11 cellular contexts compared by ENCODE assay signal in genomic region chr15:89751748-89752147, GRCh38. TPM values are rescaled to one million over a fixed set of nuclear protein-coding genes. Genes with fewer than 3 reads are reported as not detected.
DNase-seq lines count a peak whose midpoint lies in the region; ATAC-seq, FAIRE-seq and TF ChIP-seq lines count a peak whose summit lies in the region.
"Had no signal": no experiment of that assay in that cellular context is flagged by ENCODE, and none has a peak within 500 bp of the region (broad histone marks: within the 10 kb centered on the region; RNA-seq: fewer than 3 reads in every experiment).

No MANE protein-coding gene starts in this region.

- POLR2A ChIA-PET in MCF 10A (lab: Yijun Ruan, JAX): interaction anchor here (0.5 to 2.9 kb wide), 3 partner anchors 22 to 124 kb away, joined by 3 to 10 read pairs (median 4); no protein-coding TSS in a partner anchor

- no peaks in the 10 kb centered on the region for H3K79me1 ChIP-seq in mesendoderm (ENCODE audit: low read length)

- BruUV-seq in MCF 10A (replicated peaks; lab: Mats Ljungman, UMichigan) (no TSS peak), mammary epithelial cell (replicated peaks; lab: Mats Ljungman, UMichigan) (no TSS peak)

- peaks cover 6% of the 10 kb centered on the region for H3K4me1 Mint-ChIP-seq in MCF 10A (ENCODE audit: insufficient read depth, unreplicated experiment)
- H3K4me1 Mint-ChIP-seq in T-helper 17 cell: peaks cover 6% of the 10 kb centered on the region

- ATAC-seq in T-helper 17 cell: no peak

- H3K23ac ChIP-seq in mesendoderm (ENCODE audit: low read length): no peak overlapping the region

- CTCF ChIA-PET in MCF 10A (lab: Yijun Ruan, JAX) (interaction anchor here (0.5 to 4.9 kb wide), 7 partner anchors 10 to 336 kb away, joined by 3 to 38 read pairs (median 3); no protein-coding TSS in a partner anchor), mammary epithelial cell (lab: Charles Lee; ENCODE audit: low non-redundant PET) (no interaction called here)

- H3K27ac Mint-ChIP-seq in MCF 10A (ENCODE audit: low read depth, unreplicated experiment): no peak overlapping the region
- no peak overlapping the region for H3K27ac Mint-ChIP-seq in T-helper 17 cell

- H3K4me3 ChIP-seq in mammary epithelial cell (replicated peaks in 1 of 3; ENCODE audit: insufficient read depth in 1 of 3, low read depth in 2 of 3, low read length in 3 of 3) (no peak overlapping the region), mesendoderm (ENCODE audit: low read length) (no peak overlapping the region)

- dilution Hi-C loops in mammary epithelial cell (cut with HindIII; ENCODE audit: low sequenced_read_pairs): loop anchor here (5.0 kb wide), 3 partner anchors 46 to 466 kb away; no protein-coding TSS in a partner anchor

- in situ Hi-C loops in mammary epithelial cell (cut with MboI; ENCODE audit: low sequenced_read_pairs in 2 of 2) (loop anchor here (10.0 to 25.0 kb wide), 2 partner anchors 333 to 336 kb away; no protein-coding TSS in a partner anchor), ACHN (cut with HindIII; ENCODE audit: low pct_ligation_motif_present, low pct_unique_long_range_greater_than_20kb, low sequenced_read_pairs) (no loop called here)

- H2BK120ac ChIP-seq in mesendoderm (ENCODE audit: low read depth, low read length): no peak overlapping the region

- H3K4me2 ChIP-seq in mammary epithelial cell (ENCODE audit: insufficient read depth, low read depth, low read length): no peak overlapping the region
- H3K4me2 ChIP-seq in mesendoderm (ENCODE audit: low read length): no peak overlapping the region

- H3K27me3 Mint-ChIP-seq in MCF 10A (ENCODE audit: insufficient read depth, unreplicated experiment): no peaks in the 10 kb centered on the region
- peaks cover 33% of the 10 kb centered on the region for H3K27me3 Mint-ChIP-seq in T-helper 17 cell

- 90% methylated on average over 4 of the region's 5 CpGs for WGBS in mammary epithelial cell (ENCODE audit: low coverage, missing lambda C conversion rate)
- no CpG with 5 or more reads among the region's 5 CpGs for WGBS in mesendoderm (ENCODE audit: extremely low coverage, insufficient coverage, low lambda C conversion rate)

- H3K18ac ChIP-seq in mesendoderm (ENCODE audit: low read length): no peak overlapping the region

- H3K9me3 Mint-ChIP-seq in MCF 10A (ENCODE audit: unreplicated experiment): no peaks in the 10 kb centered on the region
- H3K9me3 Mint-ChIP-seq: activated T-cell treated with anti-CD3 and anti-CD28 coated beads, Interleukin-2, amount 50 U/mL, for 4 hours had no signal

- peak overlapping the region; percentile 48 for H3K4me3 Mint-ChIP-seq in MCF 10A (ENCODE audit: unreplicated experiment)
- peak overlapping the region; percentile 39 for H3K4me3 Mint-ChIP-seq in T-helper 17 cell

- no peaks in the 10 kb centered on the region for H4K20me1 ChIP-seq in mammary epithelial cell (ENCODE audit: insufficient read depth, low read length)

- H3K56ac ChIP-seq in mesendoderm (ENCODE audit: low read length): no peak overlapping the region

- H4K8ac ChIP-seq in mesendoderm (ENCODE audit: low read depth, low read length): no peak overlapping the region

- no peak overlapping the region for H3K27ac ChIP-seq in mammary epithelial cell (ENCODE audit: insufficient read depth, low read depth, low read length)
- no peak overlapping the region for H3K27ac ChIP-seq in mesendoderm (ENCODE audit: low read depth, low read length)
- H3K27ac ChIP-seq: epithelial cell of prostate had no signal

- H3K36me3 ChIP-seq in mammary epithelial cell (ENCODE audit: insufficient read depth, low read length): no peaks in the 10 kb centered on the region
- no peaks in the 10 kb centered on the region for H3K36me3 ChIP-seq in mesendoderm (ENCODE audit: control insufficient read depth, insufficient read depth, low read length)

- intact Hi-C loops in MCF 10A (cut with micrococcal nuclease): no loop called here
- intact Hi-C loops in mammary epithelial cell (cut with micrococcal nuclease): no loop called here

- TF ChIP-seq CTCF in MCF 10A (IDR thresholded peaks at IDR 0.05; ENCODE audit: unreplicated experiment) (no peak), mammary epithelial cell (conservative IDR thresholded peaks at IDR 0.05 in 1 of 2, IDR thresholded peaks at IDR 0.05 in 1 of 2; ENCODE audit: extremely low read depth in 1 of 2, insufficient read depth in 1 of 2, low read depth in 1 of 2, low read length in 2 of 2) (no peak), D721Med (IDR thresholded peaks at IDR 0.05; ENCODE audit: insufficient read depth, missing control alignments) (no peak)

- no peaks in the 10 kb centered on the region for H3K36me3 Mint-ChIP-seq in MCF 10A (ENCODE audit: insufficient read depth, unreplicated experiment)
- no peaks in the 10 kb centered on the region for H3K36me3 Mint-ChIP-seq in T-helper 17 cell (ENCODE audit: low read depth)

- no peak for FAIRE-seq in D721Med (lab: Jason Lieb, UNC)
- FAIRE-seq: GM19239 had no signal

- no peak for DNase-seq in MCF 10A (ENCODE audit: unreplicated experiment)
- DNase-seq in mammary epithelial cell: no peak
- DNase-seq in T-helper 17 cell: no peak
- DNase-seq in mesendoderm: no peak
- no peak for DNase-seq in GDM1 (lab: John Stamatoyannopoulos, UW)
- DNase-seq in D721Med (ENCODE audit: insufficient read length, low spot score): no peak
- no peak for DNase-seq in NOMO-1 treated with dmso at 0.1 percent for 144 hours (lab: John Stamatoyannopoulos, UW; ENCODE audit: unreplicated experiment)
- no peak for DNase-seq in ACHN
- DNase-seq: activated T-cell treated with anti-CD3 and anti-CD28 coated beads, Interleukin-2, amount 50 U/mL, for 4 hours had no signal

- H2BK15ac ChIP-seq in mesendoderm (replicated peaks; ENCODE audit: low read depth): no peak overlapping the region

- H2AFZ ChIP-seq in mammary epithelial cell (ENCODE audit: low read depth, low read length): no peak overlapping the region

- H4K5ac ChIP-seq in mesendoderm (ENCODE audit: low read length): no peak overlapping the region

- H3K9ac ChIP-seq in mammary epithelial cell (ENCODE audit: insufficient read depth, low read length) (no peak overlapping the region), mesendoderm (ENCODE audit: low read length) (no peak overlapping the region)

- H2AK5ac ChIP-seq in mesendoderm (ENCODE audit: low read length): peak overlapping the region; percentile 3

- H3K9me3 ChIP-seq in mammary epithelial cell (replicated peaks; ENCODE audit: insufficient read depth, low read length): no peaks in the 10 kb centered on the region
- no peaks in the 10 kb centered on the region for H3K9me3 ChIP-seq in T-helper 17 cell (ENCODE audit: control insufficient read depth, low read length, poor library complexity, severe bottlenecking)

- peaks cover 16% of the 10 kb centered on the region for H3K4me1 ChIP-seq in mammary epithelial cell (ENCODE audit: insufficient read depth, low read length)
- peaks cover 11% of the 10 kb centered on the region for H3K4me1 ChIP-seq in mesendoderm (ENCODE audit: control insufficient read depth, low read depth, low read length)

- H3K79me2 ChIP-seq in mammary epithelial cell (ENCODE audit: insufficient read depth, low read length) (no peaks in the 10 kb centered on the region), mesendoderm (ENCODE audit: control insufficient read depth, insufficient read depth, low read length) (peaks cover 11% of the 10 kb centered on the region)

- H3K27me3 ChIP-seq in mammary epithelial cell (ENCODE audit: insufficient read depth, low read length): no peaks in the 10 kb centered on the region
- H3K27me3 ChIP-seq in mesendoderm (ENCODE audit: insufficient read depth, low read length, poor library complexity): peaks cover 8% of the 10 kb centered on the region

- no peak overlapping the region for H2BK5ac ChIP-seq in mesendoderm (ENCODE audit: low read length)

- H3K4ac ChIP-seq in mesendoderm (ENCODE audit: low read depth, low read length): no peak overlapping the region

RNA-seq across cellular contexts. Expression of gene MESP1, which starts 0.7 kb away (rescaled TPM):
- 0.58 and 1.6 TPM in 2 replicates for total RNA-seq in MCF 10A (2022)
- under 1 TPM in 1 of 2 donors, not detected in 1; under 0.01 TPM for total RNA-seq in mammary epithelial cell
- polyA plus RNA-seq in mammary epithelial cell: not detected
- not detected for polyA minus RNA-seq in mammary epithelial cell
- total RNA-seq in T-helper 17 cell: not detected
- polyA plus RNA-seq in mesendoderm (2013, experiment 1 of 2): 0.65 TPM
- 0.43 TPM for polyA plus RNA-seq in mesendoderm (2013, experiment 2 of 2)

RNA-seq across cellular contexts. Expression of gene MESP2, which starts 24.4 kb away (rescaled TPM):
- total RNA-seq in MCF 10A (2022) (not detected in 2 replicates), mammary epithelial cell (under 1 TPM in 1 of 2 donors, not detected in 1; 0.31 TPM), T-helper 17 cell (not detected)
- 0.10 TPM for polyA plus RNA-seq in mammary epithelial cell
- polyA minus RNA-seq in mammary epithelial cell: not detected
- 0.56 TPM for polyA plus RNA-seq in mesendoderm (2013, experiment 1 of 2)
- polyA plus RNA-seq in mesendoderm (2013, experiment 2 of 2): 0.38 TPM
- total RNA-seq: activated T-cell treated with anti-CD3 and anti-CD28 coated beads, Interleukin-2, amount 50 U/mL, for 4 hours had no signal
